Comparison of ENCODE assay signal across 15 cellular contexts in genomic region chr17:9538626-9539025, GRCh38. TPM values are rescaled to one million over a fixed set of nuclear protein-coding genes. Genes with fewer than 3 reads are reported as not detected.
A peak's percentile ranks its signal among the peaks of the same experiment; 100 is the strongest.
DNase-seq lines count a peak whose midpoint lies in the region; TF ChIP-seq lines count a peak whose summit lies in the region.
"Had no signal": no experiment of that assay in that cellular context is flagged by ENCODE, and none has a peak within 500 bp of the region (broad histone marks: within the 10 kb centered on the region; RNA-seq: fewer than 3 reads in every experiment).

No MANE protein-coding gene starts in this region.

- no peaks in the 10 kb centered on the region for H3K27me3 ChIP-seq in mesendoderm (ENCODE audit: insufficient read depth, low read length, poor library complexity)
- H3K27me3 ChIP-seq: BLaER1 treated with 17β-estradiol and CSF1 and Interleukin-3, amounts not matched to agents 10 nM and 100 nM had no signal

- H3K4me2 ChIP-seq in mesendoderm (ENCODE audit: low read length), result no peak overlapping the region
- H3K4me2 ChIP-seq: BLaER1 treated with 17β-estradiol and CSF1 and Interleukin-3, amounts not matched to agents 10 nM and 100 nM had no signal

- H3K18ac ChIP-seq in mesendoderm (ENCODE audit: low read length), result no peak overlapping the region

- no peak overlapping the region for H2AK5ac ChIP-seq in mesendoderm (ENCODE audit: low read length)

- no peaks in the 10 kb centered on the region for H3K9me3 Mint-ChIP-seq in type B pancreatic cell
- H3K9me3 Mint-ChIP-seq: CD4-positive, CD25-positive, alpha-beta regulatory T cell; H9 had no signal

- H3K4me1 Mint-ChIP-seq in type B pancreatic cell (ENCODE audit: unreplicated experiment), result no peaks in the 10 kb centered on the region

- H3K36me3 ChIP-seq in mesendoderm (ENCODE audit: control insufficient read depth, insufficient read depth, low read length), result no peaks in the 10 kb centered on the region

- H4K8ac ChIP-seq in mesendoderm (ENCODE audit: low read depth, low read length), result no peak overlapping the region

- H3K36me3 Mint-ChIP-seq in type B pancreatic cell, result peaks cover 15% of the 10 kb centered on the region

- H2BK120ac ChIP-seq in mesendoderm (ENCODE audit: low read depth, low read length), result no peak overlapping the region

- H3K79me1 ChIP-seq in mesendoderm (ENCODE audit: low read length), result no peaks in the 10 kb centered on the region

- H3K27ac ChIP-seq in mesendoderm (ENCODE audit: low read depth, low read length), result no peak overlapping the region
- H3K27ac ChIP-seq: BLaER1 treated with 17β-estradiol and CSF1 and Interleukin-3, amounts not matched to agents 10 nM and 100 nM had no signal

- H3K4ac ChIP-seq in mesendoderm (ENCODE audit: low read depth, low read length), result no peak overlapping the region

- H4K5ac ChIP-seq in mesendoderm (ENCODE audit: low read length), result no peak overlapping the region

- peak; percentile 68 for DNase-seq in MV-4-11 (lab: John Stamatoyannopoulos, UW)
- DNase-seq in NOMO-1 treated with dmso at 0.1 percent for 144 hours (lab: John Stamatoyannopoulos, UW; ENCODE audit: unreplicated experiment), result peak; percentile 5
- peak; percentile 77 for DNase-seq in mesendoderm
- DNase-seq in type B pancreatic cell (ENCODE audit: extremely low spot score, unreplicated experiment), result no peak
- DNase-seq in NCI-H748 (lab: John Stamatoyannopoulos, UW; ENCODE audit: unreplicated experiment), result no peak
- no peak for DNase-seq in AML-193 (lab: John Stamatoyannopoulos, UW)
- DNase-seq in NK-92 (lab: John Stamatoyannopoulos, UW; ENCODE audit: unreplicated experiment), result no peak
- DNase-seq: Calu3; CD4-positive, CD25-positive, alpha-beta regulatory T cell; DMS153; DMS79 treated with DMSO at 0.1 percent for 48 hours; EL; GOT3; H9 had no signal

- no peak for TF ChIP-seq CTCF in type B pancreatic cell (conservative IDR thresholded peaks at IDR 0.05)

- no peak overlapping the region for H3K56ac ChIP-seq in mesendoderm (ENCODE audit: low read length)

- no peak overlapping the region for H3K4me3 Mint-ChIP-seq in type B pancreatic cell
- H3K4me3 Mint-ChIP-seq: CD4-positive, CD25-positive, alpha-beta regulatory T cell; H9 had no signal

- no peaks in the 10 kb centered on the region for H3K79me2 ChIP-seq in mesendoderm (ENCODE audit: control insufficient read depth, insufficient read depth, low read length)

- no peak overlapping the region for H2BK15ac ChIP-seq in mesendoderm (replicated peaks; ENCODE audit: low read depth)

- H3K9ac ChIP-seq in mesendoderm (ENCODE audit: low read length), result no peak overlapping the region
- H3K9ac ChIP-seq: BLaER1 treated with 17β-estradiol and CSF1 and Interleukin-3, amounts not matched to agents 10 nM and 100 nM had no signal

- H3K23ac ChIP-seq in mesendoderm (ENCODE audit: low read length), result no peak overlapping the region

- H3K27ac Mint-ChIP-seq in type B pancreatic cell, result peak overlapping the region; percentile 8
- H3K27ac Mint-ChIP-seq: H9 had no signal

- peaks cover 4% of the 10 kb centered on the region for H3K4me1 ChIP-seq in mesendoderm (ENCODE audit: control insufficient read depth, low read depth, low read length)

- no CpG with 5 or more reads among the region's 4 CpGs for WGBS in mesendoderm (ENCODE audit: extremely low coverage, insufficient coverage, low lambda C conversion rate)

- H3K4me3 ChIP-seq in mesendoderm (ENCODE audit: low read length), result no peak overlapping the region
- H3K4me3 ChIP-seq: BLaER1 treated with 17β-estradiol and CSF1 and Interleukin-3, amounts not matched to agents 10 nM and 100 nM had no signal

- no peak overlapping the region for H2BK5ac ChIP-seq in mesendoderm (ENCODE audit: low read length)

- no peaks in the 10 kb centered on the region for H3K27me3 Mint-ChIP-seq in type B pancreatic cell
- H3K27me3 Mint-ChIP-seq: CD4-positive, CD25-positive, alpha-beta regulatory T cell had no signal

RNA-seq across cellular contexts. Expression of gene STX8, which starts 37.0 kb away (rescaled TPM):
- 32.7 TPM for polyA plus RNA-seq in mesendoderm (2013, experiment 1 of 2)
- polyA plus RNA-seq in mesendoderm (2013, experiment 2 of 2), result 37.4 TPM
- total RNA-seq in type B pancreatic cell (ENCODE audit: low replicate concordance), result 47.1 and 59.3 TPM in 2 replicates

RNA-seq across cellular contexts. Expression of gene CFAP52, which starts 37.8 kb away (rescaled TPM):
- not detected for polyA plus RNA-seq in mesendoderm (2013, experiment 1 of 2)
- not detected for polyA plus RNA-seq in mesendoderm (2013, experiment 2 of 2)
- total RNA-seq in type B pancreatic cell (ENCODE audit: low replicate concordance), result 7.0 TPM in 1 of 2 replicates, not detected in the other
- total RNA-seq: Calu3; CD4-positive, CD25-positive, alpha-beta regulatory T cell; H9 had no signal
- polyA plus RNA-seq: CD4-positive, CD25-positive, alpha-beta regulatory T cell had no signal

Comparison
In these comparisons a context has a peak if more than half of its experiments do, and no peak if none do; other contexts are left out.
1. DNase-seq: peak in MV-4-11 (single experiment), NOMO-1 treated with dmso at 0.1 percent for 144 hours (single experiment) and mesendoderm (single experiment); none in type B pancreatic cell (single experiment), NCI-H748 (single experiment), AML-193 (0 of 2) and NK-92 (single experiment).